In genomic region chr10:83617692-83618325, GRCh38 we compare ENCODE assay signal across 18 cellular contexts.
A peak's percentile ranks its signal among the peaks of the same experiment; 100 is the strongest.
DNase-seq lines count a peak whose midpoint lies in the region; TF ChIP-seq lines count a peak whose summit lies in the region.
"Had no signal": no experiment of that assay in that cellular context is flagged by ENCODE, and none has a peak within 500 bp of the region (broad histone marks: within the 10 kb centered on the region; RNA-seq: fewer than 3 reads in every experiment).

No MANE protein-coding gene starts in this region.

- TF ChIP-seq CTCF in fibroblast of villous mesenchyme (IDR thresholded peaks at IDR 0.05; ENCODE audit: insufficient read depth, low read depth, low read length) (no peak), smooth muscle cell (IDR thresholded peaks at IDR 0.05; ENCODE audit: borderline replicate concordance, insufficient read depth, poor library complexity, severe bottlenecking) (no peak)

- no peak overlapping the region for H3K18ac ChIP-seq in mesendoderm (ENCODE audit: low read length)

- H4K8ac ChIP-seq in mesendoderm (ENCODE audit: low read depth, low read length) = no peak overlapping the region

- H2BK5ac ChIP-seq in mesendoderm (ENCODE audit: low read length) = no peak overlapping the region

- no peaks in the 10 kb centered on the region for H3K79me1 ChIP-seq in mesendoderm (ENCODE audit: low read length)

- no peaks in the 10 kb centered on the region for H3K9me3 ChIP-seq in smooth muscle cell (replicated peaks; ENCODE audit: low read depth)
- H3K9me3 ChIP-seq: BLaER1 treated with 17β-estradiol and CSF1 and Interleukin-3, amounts not matched to agents 10 nM and 100 nM had no signal

- H2BK15ac ChIP-seq in mesendoderm (replicated peaks; ENCODE audit: low read depth) = no peak overlapping the region

- H3K23ac ChIP-seq in mesendoderm (ENCODE audit: low read length) = no peak overlapping the region

- H3K36me3 ChIP-seq in mesendoderm (ENCODE audit: control insufficient read depth, insufficient read depth, low read length) (no peaks in the 10 kb centered on the region), smooth muscle cell (ENCODE audit: low read depth) (no peaks in the 10 kb centered on the region)
- H3K36me3 ChIP-seq: BLaER1 treated with 17β-estradiol and CSF1 and Interleukin-3, amounts not matched to agents 10 nM and 100 nM had no signal

- peak overlapping the region; percentile 73 for H2AFZ ChIP-seq in smooth muscle cell (ENCODE audit: low read depth)

- WGBS in mesendoderm (ENCODE audit: extremely low coverage, insufficient coverage, low lambda C conversion rate) = no CpG with 5 or more reads among the region's 4 CpGs
- WGBS in smooth muscle cell (ENCODE audit: low lambda C conversion rate) = 58% methylated on average over 4 of the region's 4 CpGs

- no peak overlapping the region for H2BK120ac ChIP-seq in mesendoderm (ENCODE audit: low read depth, low read length)

- H3K4me3 ChIP-seq in fibroblast of villous mesenchyme (ENCODE audit: low read depth, low read length) = no peak overlapping the region
- no peak overlapping the region for H3K4me3 ChIP-seq in mesendoderm (ENCODE audit: low read length)
- no peak overlapping the region for H3K4me3 ChIP-seq in smooth muscle cell
- H3K4me3 ChIP-seq: BLaER1 treated with 17β-estradiol and CSF1 and Interleukin-3, amounts not matched to agents 10 nM and 100 nM had no signal

- no peak overlapping the region for H2AK5ac ChIP-seq in mesendoderm (ENCODE audit: low read length)

- H3K4me2 ChIP-seq in mesendoderm (ENCODE audit: low read length) (no peak overlapping the region), smooth muscle cell (no peak overlapping the region)
- H3K4me2 ChIP-seq: BLaER1 treated with 17β-estradiol and CSF1 and Interleukin-3, amounts not matched to agents 10 nM and 100 nM had no signal

- no peak overlapping the region for H3K56ac ChIP-seq in mesendoderm (ENCODE audit: low read length)

- DNase-seq in amniotic epithelial cell (ENCODE audit: low read depth) = peak; percentile 60
- DNase-seq in fibroblast of villous mesenchyme (ENCODE audit: low read depth) = peak; percentile 62
- peak; percentile 42 for DNase-seq in mesendoderm
- DNase-seq in smooth muscle cell (lab: John Stamatoyannopoulos, UW; ENCODE audit: unreplicated experiment) = no peak
- no peak for DNase-seq in OCI-M2 (lab: John Stamatoyannopoulos, UW; ENCODE audit: unreplicated experiment)
- no peak for DNase-seq in DMS 273 (lab: John Stamatoyannopoulos, UW; ENCODE audit: unreplicated experiment)
- no peak for DNase-seq in cerebellum (ENCODE audit: low spot score)
- DNase-seq: CD8-positive, alpha-beta T cell; DMS79; KBM-7; NCI-H1105 treated with DMSO at 0.1 percent for 48 hours; NCI-H187; NCI-H2107; NCI-H2227 treated with DMSO at 0.1 percent for 48 hours; NCI-H510A treated with DMSO at 0.1 percent for 48 hours; NCI-H774; SHP77 treated with DMSO at 0.1 percent for 48 hours had no signal

- H3K9ac ChIP-seq in mesendoderm (ENCODE audit: low read length) (no peak overlapping the region), smooth muscle cell (ENCODE audit: low read depth) (no peak overlapping the region)
- H3K9ac ChIP-seq: BLaER1 treated with 17β-estradiol and CSF1 and Interleukin-3, amounts not matched to agents 10 nM and 100 nM had no signal

- H3K27me3 ChIP-seq in mesendoderm (ENCODE audit: insufficient read depth, low read length, poor library complexity) = no peaks in the 10 kb centered on the region
- no peaks in the 10 kb centered on the region for H3K27me3 ChIP-seq in smooth muscle cell (ENCODE audit: low read depth)
- H3K27me3 ChIP-seq: BLaER1 treated with 17β-estradiol and CSF1 and Interleukin-3, amounts not matched to agents 10 nM and 100 nM had no signal

- H3K4me1 ChIP-seq in mesendoderm (ENCODE audit: control insufficient read depth, low read depth, low read length) (peaks cover 4% of the 10 kb centered on the region), smooth muscle cell (ENCODE audit: low read depth) (peaks cover 6% of the 10 kb centered on the region)
- H3K4me1 ChIP-seq: BLaER1 treated with 17β-estradiol and CSF1 and Interleukin-3, amounts not matched to agents 10 nM and 100 nM had no signal

- H3K79me2 ChIP-seq in mesendoderm (ENCODE audit: control insufficient read depth, insufficient read depth, low read length) = no peaks in the 10 kb centered on the region
- H3K79me2 ChIP-seq in smooth muscle cell (ENCODE audit: low read depth) = no peaks in the 10 kb centered on the region

- no peaks in the 10 kb centered on the region for H3F3A ChIP-seq in smooth muscle cell (ENCODE audit: low read depth)

- no peaks in the 10 kb centered on the region for H4K20me1 ChIP-seq in smooth muscle cell (ENCODE audit: low read depth)
- H4K20me1 ChIP-seq: BLaER1 treated with 17β-estradiol and CSF1 and Interleukin-3, amounts not matched to agents 10 nM and 100 nM had no signal

- H3K4ac ChIP-seq in mesendoderm (ENCODE audit: low read depth, low read length) = no peak overlapping the region

- no peak overlapping the region for H4K5ac ChIP-seq in mesendoderm (ENCODE audit: low read length)

- H3K27ac ChIP-seq in mesendoderm (ENCODE audit: low read depth, low read length) (no peak overlapping the region), smooth muscle cell (ENCODE audit: low read depth) (no peak overlapping the region)
- H3K27ac ChIP-seq: BLaER1 treated with 17β-estradiol and CSF1 and Interleukin-3, amounts not matched to agents 10 nM and 100 nM had no signal

Comparison
In these comparisons a context has a peak if more than half of its experiments do, and no peak if none do; other contexts are left out.
1. DNase-seq: peak in amniotic epithelial cell (single experiment), fibroblast of villous mesenchyme (single experiment) and mesendoderm (single experiment); none in smooth muscle cell (single experiment), OCI-M2 (single experiment), DMS 273 (single experiment) and cerebellum (single experiment).